ENCODE assay signal across 19 cellular contexts in the genomic region with DNA sequence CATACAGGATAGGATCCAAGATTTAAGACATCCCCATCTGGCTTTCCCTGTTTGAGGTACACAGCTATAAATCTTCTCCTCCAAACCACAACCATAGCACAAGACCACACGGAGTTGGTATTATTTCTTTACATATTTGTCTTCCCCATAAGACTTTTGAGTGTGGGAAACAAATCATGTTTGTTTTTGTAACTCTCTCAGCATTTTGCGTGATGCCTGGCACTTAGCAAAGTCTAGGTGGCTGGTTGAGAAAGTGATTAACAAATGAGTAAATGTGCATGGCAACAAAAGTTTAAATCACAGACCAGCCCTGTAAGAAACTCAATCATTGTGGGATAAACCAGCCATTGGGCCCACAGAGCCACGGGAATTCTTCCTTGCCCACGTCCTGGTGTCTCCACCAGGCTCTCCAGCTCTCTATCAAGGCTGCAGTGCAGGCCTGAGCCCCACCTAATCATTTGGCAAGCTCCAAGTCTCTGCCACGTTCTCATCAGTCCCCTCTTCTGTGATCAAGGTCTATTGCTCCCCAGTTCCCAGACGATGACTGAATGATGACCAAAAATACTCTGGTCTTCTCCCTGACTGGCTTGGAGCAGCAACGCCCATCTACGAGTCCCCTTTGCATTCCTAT.
DNase-seq lines count a peak whose midpoint lies in the region; ATAC-seq, FAIRE-seq and TF ChIP-seq lines count a peak whose summit lies in the region.
"Had no signal": no experiment of that assay in that cellular context is flagged by ENCODE, and none has a peak within 500 bp of the region (broad histone marks: within the 10 kb centered on the region; RNA-seq: fewer than 3 reads in every experiment).

No MANE protein-coding gene starts in this region.

- no peak for TF ChIP-seq POLR2A in GM12891 (IDR thresholded peaks at IDR 0.05; ENCODE audit: low read depth, low read length)

- DNase-seq in amniotic epithelial cell (ENCODE audit: low read depth) (peak; percentile 62), left lobe of liver (ENCODE audit: low spot score) (peak; percentile 37), posterior vena cava (ENCODE audit: low spot score) (peak; percentile 56), GM12891 (ENCODE audit: insufficient read length, low spot score) (no peak), A172 (ENCODE audit: low spot score) (no peak), COLO829 (ENCODE audit: low spot score) (no peak)
- DNase-seq: ACHN; BE2C; C1 segment of cervical spinal cord; CD4-positive, CD25-positive, alpha-beta regulatory T cell; CD8-positive, alpha-beta memory T cell; GDM1; GOT3; H7; HFFc6 had no signal

- no peak for FAIRE-seq in GM12891 (lab: Jason Lieb, UNC)
- FAIRE-seq: A204.1, D721Med, HepG2 had no signal

- intact Hi-C loops in posterior vena cava (cut with DNase I), result loop anchor here in 1 of 2 donors (10.0 kb wide), 1 partner anchor 561 kb away; no protein-coding TSS in a partner anchor

- ATAC-seq in left lobe of liver, result no peak
- ATAC-seq: HCT116, HepG2 had no signal

TF ChIP-seq in GM12891, 5 proteins besides CTCF, POLR2A, EP300 and RAD21:
- TF ChIP-seq POLR2AphosphoS5 (IDR thresholded peaks at IDR 0.05; ENCODE audit: low read depth, low read length) (no peak), TAF1 (IDR thresholded peaks at IDR 0.05; ENCODE audit: low read depth, low read length) (no peak), POU2F2 (IDR thresholded peaks at IDR 0.05; ENCODE audit: low read depth, low read length) (no peak), PAX5 (IDR thresholded peaks at IDR 0.05; ENCODE audit: insufficient read depth, low read length, severe bottlenecking) (no peak), SPI1 (IDR thresholded peaks at IDR 0.05; ENCODE audit: low read depth, low read length) (no peak)
TF ChIP-seq in GM12891: peak in this region for 0.

Comparison
In these comparisons a context has a peak if more than half of its experiments do, and no peak if none do; other contexts are left out.
1. DNase-seq: peak in amniotic epithelial cell (single experiment), left lobe of liver (single experiment) and posterior vena cava (single experiment); none in GM12891 (single experiment), A172 (single experiment) and COLO829 (single experiment).